ENCODE assay signal across 9 cellular contexts in genomic region chr15:80660114-80660513, GRCh38. TPM values are rescaled to one million over a fixed set of nuclear protein-coding genes. Genes with fewer than 3 reads are reported as not detected.
DNase-seq lines count a peak whose midpoint lies in the region; ATAC-seq and TF ChIP-seq lines count a peak whose summit lies in the region.
"Had no signal": no experiment of that assay in that cellular context is flagged by ENCODE, and none has a peak within 500 bp of the region (broad histone marks: within the 10 kb centered on the region; RNA-seq: fewer than 3 reads in every experiment).

No MANE protein-coding gene starts in this region.

- H3K9me3 ChIP-seq in fibroblast of lung (ENCODE audit: control insufficient read depth, insufficient read depth, low read depth, low read length), result no peaks in the 10 kb centered on the region
- no peaks in the 10 kb centered on the region for H3K9me3 ChIP-seq in parathyroid adenoma (ENCODE audit: control insufficient read depth, low read length)

- TF ChIP-seq CTCF in fibroblast of lung (conservative IDR thresholded peaks at IDR 0.05 in 1 of 2, IDR thresholded peaks at IDR 0.05 in 1 of 2; ENCODE audit: low read depth in 1 of 2, low read length in 2 of 2), result peak; percentile 33 to 43
- peak; percentile 31 for TF ChIP-seq CTCF in parathyroid adenoma (IDR thresholded peaks at IDR 0.05)

- H3K9ac ChIP-seq in fibroblast of lung (ENCODE audit: insufficient read depth, low read length), result no peak overlapping the region
- no peak overlapping the region for H3K9ac ChIP-seq in parathyroid adenoma

- H3K27me3 ChIP-seq in fibroblast of lung (ENCODE audit: control insufficient read depth, insufficient read depth, low read length) (no peaks in the 10 kb centered on the region), parathyroid adenoma (ENCODE audit: control insufficient read depth, insufficient read depth, low read length) (no peaks in the 10 kb centered on the region)

- H3K79me2 ChIP-seq in fibroblast of lung (ENCODE audit: control insufficient read depth, insufficient read depth, low read length) (no peaks in the 10 kb centered on the region), parathyroid adenoma (no peaks in the 10 kb centered on the region)

- H3K36me3 ChIP-seq in fibroblast of lung (ENCODE audit: control insufficient read depth, insufficient read depth, low read length) (no peaks in the 10 kb centered on the region), parathyroid adenoma (ENCODE audit: control insufficient read depth, insufficient read depth, low read length) (no peaks in the 10 kb centered on the region)

- H3K4me3 ChIP-seq in fibroblast of lung (replicated peaks in 1 of 4; ENCODE audit: control extremely low read depth in 1 of 4, insufficient read depth in 1 of 4, low read depth in 3 of 4, low read length in 4 of 4), result no peak overlapping the region
- no peak overlapping the region for H3K4me3 ChIP-seq in parathyroid adenoma (ENCODE audit: low read depth, low read length)

- H2AFZ ChIP-seq in fibroblast of lung (ENCODE audit: low read length) (no peak overlapping the region), parathyroid adenoma (no peak overlapping the region)

- no peak overlapping the region for H3K27ac ChIP-seq in fibroblast of lung (ENCODE audit: insufficient read depth, low read length)
- no peak overlapping the region for H3K27ac ChIP-seq in parathyroid adenoma

- DNase-seq in ELF-1 (ENCODE audit: low read depth, low spot score), result peak; percentile 43
- peak; percentile 5 for DNase-seq in NCI-H748 treated with DMSO at 0.1 percent for 48 hours (lab: John Stamatoyannopoulos, UW)
- peak; percentile 22 to 43 for DNase-seq in fibroblast of lung (ENCODE audit: low read depth in 2 of 2)
- DNase-seq in NOMO-1 treated with DMSO at 0.1 percent for 48 hours (lab: John Stamatoyannopoulos, UW; ENCODE audit: unreplicated experiment), result no peak
- no peak for DNase-seq in DMS153 treated with DMSO at 0.1 percent for 48 hours (lab: John Stamatoyannopoulos, UW; ENCODE audit: unreplicated experiment)
- no peak for DNase-seq in HuH-7.5 (ENCODE audit: low spot score)
- DNase-seq: activated CD4-positive, alpha-beta T cell treated with anti-CD3 and anti-CD28 coated beads for 36 hours had no signal

- H4K20me1 ChIP-seq in fibroblast of lung (ENCODE audit: control insufficient read depth, extremely low read depth, insufficient read depth, low read length), result no peaks in the 10 kb centered on the region

- H3K4me2 ChIP-seq in fibroblast of lung (ENCODE audit: extremely low read depth, insufficient read depth, low read length), result no peak overlapping the region
- H3K4me2 ChIP-seq in parathyroid adenoma (ENCODE audit: low read length), result no peak overlapping the region

- H3K4me1 ChIP-seq in fibroblast of lung (ENCODE audit: control insufficient read depth, extremely low read depth, insufficient read depth, low read length) (no peaks in the 10 kb centered on the region), parathyroid adenoma (no peaks in the 10 kb centered on the region)

- ATAC-seq in HG02870 (IDR thresholded peaks at IDR 0.05; ENCODE audit: unreplicated experiment), result no peak
- ATAC-seq: activated CD4-positive, alpha-beta T cell treated with anti-CD3 and anti-CD28 coated beads for 36 hours had no signal

RNA-seq across cellular contexts. Expression of gene ABHD17C, which starts 35.0 kb away (rescaled TPM):
- 9.8 and 14.0 TPM in 2 replicates for total RNA-seq in fibroblast of lung
- 38.2 and 38.7 TPM in 2 replicates for polyA plus RNA-seq in fibroblast of lung
- polyA plus RNA-seq in fibroblast of lung (2012), result 23.5 and 25.7 TPM in 2 replicates
- polyA minus RNA-seq in fibroblast of lung (ENCODE audit: low replicate concordance), result 7.6 and 35.5 TPM in 2 replicates

Comparison
In these comparisons a context has a peak if more than half of its experiments do, and no peak if none do; other contexts are left out.
1. DNase-seq: peak in ELF-1 (single experiment), NCI-H748 treated with DMSO at 0.1 percent for 48 hours (single experiment) and fibroblast of lung (2 of 2); none in NOMO-1 treated with DMSO at 0.1 percent for 48 hours (single experiment), DMS153 treated with DMSO at 0.1 percent for 48 hours (single experiment) and HuH-7.5 (single experiment).